ENCODE assay signal across 17 cellular contexts in genomic region chr5:3179220-3179619, GRCh38.
"Had no signal": no experiment of that assay in that cellular context is flagged by ENCODE, and none has a peak within 500 bp of the region (broad histone marks: within the 10 kb centered on the region; RNA-seq: fewer than 3 reads in every experiment).

No MANE protein-coding gene starts in this region.

- DNase-seq: colonic mucosa; dermis blood vessel endothelial cell; erythroblast; foreskin keratinocyte; posterior cingulate gyrus; sigmoid colon; stimulated activated CD4-positive, alpha-beta T cell treated with anti-CD3 and anti-CD28 coated beads, Interleukin-2, amount 100 ng/mL, for 24 hours; stimulated activated CD4-positive, alpha-beta T cell treated with anti-CD3 and anti-CD28 coated beads, Interleukin-4, amount 100 ng/mL, for 4 hours; stimulated activated naive B cell treated with anti-CD40 and anti-IgM and Interleukin-4, amounts not matched to agents 10 μg/mL and 1 μg/mL and 100 μg/mL, for 72 hours; stimulated activated naive CD8-positive, alpha-beta T cell treated with anti-CD3 and anti-CD28 coated beads, Interleukin-15, amount 100 ng/mL, for 72 hours; testis; transverse colon had no signal

- H3K27me3 Mint-ChIP-seq: stimulated activated naive B cell treated with anti-CD40 and anti-IgM and Interleukin-4, amounts not matched to agents 10 μg/mL and 1 μg/mL and 100 μg/mL, for 72 hours; stimulated activated naive CD8-positive, alpha-beta T cell treated with anti-CD3 and anti-CD28 coated beads, Interleukin-15, amount 100 ng/mL, for 72 hours had no signal

- H3K4me3 Mint-ChIP-seq: mesothelial cell of epicardium; natural killer cell treated with Interleukin-12 subunit alpha and Interleukin-12 subunit beta and Interleukin-15 and Interleukin-18, amount 100 ng/mL, for 72 hours; stimulated activated naive B cell treated with anti-CD40 and anti-IgM and Interleukin-4, amounts not matched to agents 10 μg/mL and 1 μg/mL and 100 μg/mL, for 72 hours; stimulated activated naive CD8-positive, alpha-beta T cell treated with anti-CD3 and anti-CD28 coated beads, Interleukin-15, amount 100 ng/mL, for 72 hours had no signal

- H3K4me1 Mint-ChIP-seq: mesothelial cell of epicardium; stimulated activated naive B cell treated with anti-CD40 and anti-IgM and Interleukin-4, amounts not matched to agents 10 μg/mL and 1 μg/mL and 100 μg/mL, for 72 hours; stimulated activated naive CD8-positive, alpha-beta T cell treated with anti-CD3 and anti-CD28 coated beads, Interleukin-15, amount 100 ng/mL, for 72 hours had no signal

- H3K4me3 ChIP-seq: colonic mucosa, right atrium auricular region, sigmoid colon, skin epidermis, testis, transverse colon had no signal

- H3K27ac ChIP-seq: colonic mucosa, foreskin keratinocyte, right atrium auricular region, sigmoid colon, skin epidermis, testis, transverse colon had no signal

- H3K9me3 ChIP-seq: colonic mucosa, right atrium auricular region, sigmoid colon, testis, transverse colon had no signal

- H3K36me3 Mint-ChIP-seq: mesothelial cell of epicardium; natural killer cell treated with Interleukin-12 subunit alpha and Interleukin-12 subunit beta and Interleukin-15 and Interleukin-18, amount 100 ng/mL, for 72 hours; stimulated activated naive B cell treated with anti-CD40 and anti-IgM and Interleukin-4, amounts not matched to agents 10 μg/mL and 1 μg/mL and 100 μg/mL, for 72 hours had no signal

- ATAC-seq: foreskin keratinocyte; left lobe of liver; natural killer cell treated with Interleukin-12 subunit alpha and Interleukin-12 subunit beta and Interleukin-15 and Interleukin-18, amount 100 ng/mL, for 72 hours; stimulated activated naive B cell treated with anti-CD40 and anti-IgM and Interleukin-4, amounts not matched to agents 10 μg/mL and 1 μg/mL and 100 μg/mL, for 72 hours; stimulated activated naive CD8-positive, alpha-beta T cell treated with anti-CD3 and anti-CD28 coated beads, Interleukin-15, amount 100 ng/mL, for 72 hours had no signal

- H3K36me3 ChIP-seq: colonic mucosa, right atrium auricular region, sigmoid colon, transverse colon had no signal

- H3K27me3 ChIP-seq: colonic mucosa, foreskin keratinocyte, right atrium auricular region, sigmoid colon, testis, transverse colon had no signal

- H3K27ac Mint-ChIP-seq: mesothelial cell of epicardium; natural killer cell treated with Interleukin-12 subunit alpha and Interleukin-12 subunit beta and Interleukin-15 and Interleukin-18, amount 100 ng/mL, for 72 hours; stimulated activated naive B cell treated with anti-CD40 and anti-IgM and Interleukin-4, amounts not matched to agents 10 μg/mL and 1 μg/mL and 100 μg/mL, for 72 hours; stimulated activated naive CD8-positive, alpha-beta T cell treated with anti-CD3 and anti-CD28 coated beads, Interleukin-15, amount 100 ng/mL, for 72 hours had no signal

- H3K9me3 Mint-ChIP-seq: mesothelial cell of epicardium; stimulated activated naive B cell treated with anti-CD40 and anti-IgM and Interleukin-4, amounts not matched to agents 10 μg/mL and 1 μg/mL and 100 μg/mL, for 72 hours; stimulated activated naive CD8-positive, alpha-beta T cell treated with anti-CD3 and anti-CD28 coated beads, Interleukin-15, amount 100 ng/mL, for 72 hours had no signal

- H3K4me1 ChIP-seq: colonic mucosa, foreskin keratinocyte, right atrium auricular region, sigmoid colon, testis, transverse colon had no signal
